12 cellular contexts compared by ENCODE assay signal in the genomic region with DNA sequence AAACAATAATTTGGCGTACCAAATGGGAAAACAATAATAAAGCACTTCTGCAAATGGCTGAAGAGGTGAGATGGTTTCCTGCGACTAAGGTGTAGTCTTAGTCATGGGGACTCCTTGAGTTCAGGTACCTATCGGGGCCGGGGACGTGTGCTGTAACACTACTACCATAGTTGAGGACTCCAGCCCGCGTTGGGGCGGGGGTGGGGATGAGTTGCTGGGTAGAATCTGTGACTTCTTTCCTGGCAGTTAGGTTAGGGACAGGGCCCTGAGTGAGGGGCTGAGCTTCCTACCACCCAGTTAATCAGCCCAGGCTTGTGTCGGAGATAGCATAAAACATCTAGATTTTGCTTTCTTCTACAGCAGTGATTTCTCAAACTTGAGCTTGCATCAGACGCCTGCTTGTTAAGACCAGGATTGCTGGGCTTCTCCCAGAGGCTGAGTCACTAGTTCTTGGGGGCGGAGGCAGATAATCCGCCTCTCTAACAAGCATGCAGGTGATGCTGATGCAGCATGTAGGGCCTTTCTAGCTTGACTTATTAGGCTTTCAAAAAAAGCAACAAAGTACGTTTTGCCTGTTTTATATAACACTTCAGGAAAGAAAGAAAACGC. TPM values are rescaled to one million over a fixed set of nuclear protein-coding genes. Genes with fewer than 3 reads are reported as not detected.
DNase-seq lines count a peak whose midpoint lies in the region; ATAC-seq and TF ChIP-seq lines count a peak whose summit lies in the region.
"Had no signal": no experiment of that assay in that cellular context is flagged by ENCODE, and none has a peak within 500 bp of the region (broad histone marks: within the 10 kb centered on the region; RNA-seq: fewer than 3 reads in every experiment).

No MANE protein-coding gene starts in this region.

- H3K27me3 Mint-ChIP-seq in osteocyte (ENCODE audit: unreplicated experiment) = no peaks in the 10 kb centered on the region
- H3K27me3 Mint-ChIP-seq: T-cell had no signal

- no peak overlapping the region for H3K4me2 ChIP-seq in GM23248 (ENCODE audit: unreplicated experiment)

- no peaks in the 10 kb centered on the region for H3K27me3 ChIP-seq in GM23248 (replicated peaks; ENCODE audit: insufficient read depth)
- H3K27me3 ChIP-seq: right lobe of liver, testis had no signal

- no peak overlapping the region for H3K4me3 Mint-ChIP-seq in osteocyte (ENCODE audit: unreplicated experiment)
- H3K4me3 Mint-ChIP-seq: T-cell had no signal

- no peaks in the 10 kb centered on the region for H3K9me2 ChIP-seq in GM23248 (ENCODE audit: insufficient read depth)

- H3K27ac Mint-ChIP-seq in osteocyte (ENCODE audit: unreplicated experiment) = peak overlapping the region; percentile 89

- H3K4me3 ChIP-seq in GM23248 (no peak overlapping the region), epithelial cell of esophagus (ENCODE audit: low read length) (no peak overlapping the region)
- H3K4me3 ChIP-seq: GM12878, right lobe of liver, testis had no signal

- peak; percentile 80 for DNase-seq in GM23248
- peak; percentile 81 for DNase-seq in NCI-H82 (lab: John Stamatoyannopoulos, UW)
- peak; percentile 86 for DNase-seq in epithelial cell of esophagus (ENCODE audit: low read depth)
- no peak for DNase-seq in osteocyte (ENCODE audit: extremely low spot score, unreplicated experiment)
- DNase-seq in NCI-H146 treated with DMSO at 0.1 percent for 48 hours (lab: John Stamatoyannopoulos, UW; ENCODE audit: unreplicated experiment) = no peak
- DNase-seq in NCI-H1436 treated with DMSO at 0.1 percent for 48 hours (lab: John Stamatoyannopoulos, UW) = no peak
- DNase-seq: right lobe of liver, T-cell, testis had no signal

- H3K9me3 ChIP-seq in GM23248 (ENCODE audit: low read depth) = no peaks in the 10 kb centered on the region
- H3K9me3 ChIP-seq: right lobe of liver, testis had no signal

- peaks cover 49% of the 10 kb centered on the region for H3K4me1 Mint-ChIP-seq in osteocyte (ENCODE audit: unreplicated experiment)

- no peak for TF ChIP-seq CTCF in epithelial cell of esophagus (IDR thresholded peaks at IDR 0.05; ENCODE audit: insufficient read depth, low read depth, low read length, missing control alignments)
- TF ChIP-seq CTCF in osteocyte (IDR thresholded peaks at IDR 0.05) = no peak

- in situ Hi-C loops in GM23248 (cut with MboI) = no loop called here

- H3K79me2 ChIP-seq in GM23248 (ENCODE audit: insufficient read depth) = no peaks in the 10 kb centered on the region

- H2AFZ ChIP-seq in GM23248 = no peak overlapping the region

- ATAC-seq in GM18517 (IDR thresholded peaks at IDR 0.05; ENCODE audit: unreplicated experiment) = no peak
- ATAC-seq in GM18858 (IDR thresholded peaks at IDR 0.05; ENCODE audit: unreplicated experiment) = no peak
- ATAC-seq: GM12878, right lobe of liver, T-cell had no signal

- peaks cover 38% of the 10 kb centered on the region for H3K36me3 Mint-ChIP-seq in osteocyte (ENCODE audit: unreplicated experiment)

- 0 out of 2 replicates have a peak, but pooled peaks cover 4% of the 10 kb centered on the region for H3K36me3 ChIP-seq in GM23248 (ENCODE audit: low read depth)

- peaks cover 43% of the 10 kb centered on the region for H3K4me1 ChIP-seq in GM23248 (ENCODE audit: insufficient read depth)
- H3K4me1 ChIP-seq: testis had no signal

- H3K27ac ChIP-seq in GM23248 = peak overlapping the region; percentile 91
- H3K27ac ChIP-seq: right lobe of liver had no signal

- no peaks in the 10 kb centered on the region for H4K20me1 ChIP-seq in GM23248 (ENCODE audit: insufficient read depth)

- no peaks in the 10 kb centered on the region for H3K9me3 Mint-ChIP-seq in osteocyte (ENCODE audit: unreplicated experiment)
- H3K9me3 Mint-ChIP-seq: T-cell had no signal

- WGBS in GM23248 (ENCODE audit: low coverage in 1 of 2, low lambda C conversion rate in 2 of 2, missing lambda C conversion rate in 2 of 2), 2 experiments = 77 to 89% methylated on average over 6 to 14 of the region's 14 CpGs

- H3F3A ChIP-seq in GM23248 (ENCODE audit: insufficient read depth) = peaks cover 23% of the 10 kb centered on the region

- no peak overlapping the region for H3K9ac ChIP-seq in GM23248

RNA-seq across cellular contexts. Expression of gene RBBP7, which starts 30.2 kb away (rescaled TPM):
- 64.6 and 86.2 TPM in 2 replicates for total RNA-seq in GM23248 (2014; rRNA removed; shearing (Covaris generic))
- polyA plus RNA-seq in GM23248 (2016; fragmentation: Nextera tagmentation; extraction: Ambion mirVana) = 119 and 124 TPM in 2 replicates
- total RNA-seq in osteocyte = 148 and 150 TPM in 2 replicates

RNA-seq across cellular contexts. Expression of gene TXLNG, which starts 53.7 kb away (rescaled TPM):
- 6.1 and 6.4 TPM in 2 replicates for total RNA-seq in GM23248 (2014; rRNA removed; shearing (Covaris generic))
- polyA plus RNA-seq in GM23248 (2016; fragmentation: Nextera tagmentation; extraction: Ambion mirVana) = 4.1 and 4.4 TPM in 2 replicates
- total RNA-seq in osteocyte = 13.9 and 14.7 TPM in 2 replicates

Comparison
In these comparisons a context has a peak if more than half of its experiments do, and no peak if none do; other contexts are left out.
1. DNase-seq: peak in GM23248 (single experiment), NCI-H82 (single experiment) and epithelial cell of esophagus (single experiment); none in osteocyte (single experiment), NCI-H146 treated with DMSO at 0.1 percent for 48 hours (single experiment) and NCI-H1436 treated with DMSO at 0.1 percent for 48 hours (single experiment).